ENCODE assay signal across 8 cellular contexts in genomic region chr2:89797320-89798038, GRCh38.
"Had no signal": no experiment of that assay in that cellular context is flagged by ENCODE, and none has a peak within 500 bp of the region (broad histone marks: within the 10 kb centered on the region; RNA-seq: fewer than 3 reads in every experiment).

No MANE protein-coding gene starts in this region.

- ATAC-seq: GM23338 had no signal

- H3K4me1 Mint-ChIP-seq: GM23338, H9 had no signal

- H3K4me2 ChIP-seq: GM23338 had no signal

- H3K27me3 Mint-ChIP-seq: IgD-negative memory B cell had no signal

- DNase-seq: H9, HCEC 1CT, KBM-7 had no signal

- FAIRE-seq: H1, H54, HTR-8/SVneo had no signal

- H3K27ac Mint-ChIP-seq: GM23338, H9, IgD-negative memory B cell had no signal

- H3K4me3 Mint-ChIP-seq: GM23338, H9 had no signal

- H2AFZ ChIP-seq: GM23338 had no signal

- H3K4me3 ChIP-seq: GM23338 had no signal
